In the genomic region with DNA sequence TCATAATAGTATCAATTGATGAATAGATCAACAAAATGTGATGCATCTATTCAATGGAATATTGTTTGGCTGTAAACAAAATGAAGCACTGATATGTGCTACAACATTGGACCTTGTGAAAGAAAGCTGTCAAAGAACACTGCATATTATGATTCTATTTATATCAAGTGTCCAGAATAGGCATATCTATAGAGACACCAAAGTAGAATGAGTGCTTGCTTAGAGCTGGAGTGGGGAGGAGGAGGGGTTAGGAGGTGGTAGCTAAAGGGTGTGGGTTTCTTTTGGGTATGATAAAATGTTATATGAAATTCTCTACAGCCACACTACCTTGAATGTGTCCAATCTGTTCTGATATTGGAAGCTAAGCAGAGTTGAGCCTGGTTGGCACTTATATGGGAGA, we compare ENCODE assay signal across 25 cellular contexts. TPM values are rescaled to one million over a fixed set of nuclear protein-coding genes. Genes with fewer than 3 reads are reported as not detected.
DNase-seq lines count a peak whose midpoint lies in the region; ATAC-seq and TF ChIP-seq lines count a peak whose summit lies in the region.
"Had no signal": no experiment of that assay in that cellular context is flagged by ENCODE, and none has a peak within 500 bp of the region (broad histone marks: within the 10 kb centered on the region; RNA-seq: fewer than 3 reads in every experiment).

No MANE protein-coding gene starts in this region.

- peaks cover 20% of the 10 kb centered on the region for H3F3A ChIP-seq in Loucy (ENCODE audit: low read depth)

- no peak overlapping the region for H2AFZ ChIP-seq in Loucy (ENCODE audit: low read length)

- H3K79me2 ChIP-seq in Loucy (ENCODE audit: insufficient read depth, low read length): peaks cover 75% of the 10 kb centered on the region

- POLR2A ChIA-PET in CD4-positive, alpha-beta memory T cell (lab: Charles Lee; ENCODE audit: partially characterized antibody): interaction anchor here (0.9 to 8.5 kb wide), 10 partner anchors 9 to 111 kb away, joined by 3 to 95 read pairs (median 4); partner anchors contain the start of gene MGAT5

- H3K4me3 Mint-ChIP-seq in CD4-positive, alpha-beta memory T cell: peak overlapping the region in 3 of 8 donors; percentile 7 to 48 (median 27)
- H3K4me3 Mint-ChIP-seq in natural killer cell: no peak overlapping the region
- H3K4me3 Mint-ChIP-seq: activated naive CD4-positive, alpha-beta T cell treated with anti-CD3 and anti-CD28 coated beads for 36 hours had no signal

- peaks cover 0 to 15% (median 12%) of the 10 kb centered on the region in 8 donors for H3K9me3 Mint-ChIP-seq in CD4-positive, alpha-beta memory T cell
- H3K9me3 Mint-ChIP-seq in natural killer cell: peaks cover 0 to 3% of the 10 kb centered on the region in 2 donors

- H3K4me1 Mint-ChIP-seq in CD4-positive, alpha-beta memory T cell: peaks cover 77 to 98% (median 90%) of the 10 kb centered on the region in 4 donors
- peaks cover 77% of the 10 kb centered on the region in 2 donors for H3K4me1 Mint-ChIP-seq in natural killer cell

- no peaks in the 10 kb centered on the region for H3K36me3 ChIP-seq in CD4-positive, alpha-beta memory T cell (ENCODE audit: insufficient read depth, low read length)
- H3K36me3 ChIP-seq in Loucy (ENCODE audit: insufficient read depth, low read length): no peaks in the 10 kb centered on the region
- H3K36me3 ChIP-seq in tibial artery: no peaks in the 10 kb centered on the region
- H3K36me3 ChIP-seq: Peyer's patch, SJSA1, stomach, tibial nerve had no signal

- TF ChIP-seq CTCF in Loucy (conservative IDR thresholded peaks at IDR 0.05; ENCODE audit: low read length) (no peak), natural killer cell (IDR thresholded peaks at IDR 0.05) (no peak), tibial artery (IDR thresholded peaks at IDR 0.05) (no peak)

- peaks cover 0 to 4% of the 10 kb centered on the region in 2 donors for H3K9me3 ChIP-seq in CD4-positive, alpha-beta memory T cell (ENCODE audit: control insufficient read depth in 1 of 2, low read length in 2 of 2)
- peaks cover 6% of the 10 kb centered on the region; the same call in 1 of the 2 replicates for H3K9me3 ChIP-seq in Loucy (ENCODE audit: insufficient read depth, low read depth, low read length)
- peaks cover 0 to 10% (median 0%) of the 10 kb centered on the region in 3 donors for H3K9me3 ChIP-seq in tibial artery
- H3K9me3 ChIP-seq: Peyer's patch, SJSA1 had no signal

- no peak overlapping the region for H3K4me3 ChIP-seq in CD4-positive, alpha-beta memory T cell (ENCODE audit: low read length in 2 of 2)
- H3K4me3 ChIP-seq in Loucy (ENCODE audit: low read length, poor library complexity, severe bottlenecking) (no peak overlapping the region), tibial artery (no peak overlapping the region)
- H3K4me3 ChIP-seq: Peyer's patch, SJSA1, stomach, tibial nerve had no signal

- H3K27me3 ChIP-seq in CD4-positive, alpha-beta memory T cell (ENCODE audit: insufficient read depth, low read length): no peaks in the 10 kb centered on the region
- H3K27me3 ChIP-seq in Loucy (ENCODE audit: insufficient read depth, low read length, poor library complexity, severe bottlenecking): no peaks in the 10 kb centered on the region
- H3K27me3 ChIP-seq in tibial artery: no peaks in the 10 kb centered on the region
- H3K27me3 ChIP-seq: Peyer's patch, SJSA1, stomach, tibial nerve had no signal

- no peaks in the 10 kb centered on the region for H3K27me3 Mint-ChIP-seq in CD4-positive, alpha-beta memory T cell
- H3K27me3 Mint-ChIP-seq in natural killer cell (ENCODE audit: low read depth in 2 of 2): no peaks in the 10 kb centered on the region

- peaks cover 6 to 22% of the 10 kb centered on the region in 2 donors for H3K36me3 Mint-ChIP-seq in CD4-positive, alpha-beta memory T cell
- no peaks in the 10 kb centered on the region for H3K36me3 Mint-ChIP-seq in natural killer cell

- intact Hi-C loops in CD4-positive, alpha-beta memory T cell (cut with micrococcal nuclease): no loop called here
- intact Hi-C loops in Right ventricle myocardium superior (cut with DNase I): no loop called here
- intact Hi-C loops in natural killer cell (cut with micrococcal nuclease): no loop called here
- intact Hi-C loops in tibial artery (cut with DNase I; ENCODE audit: low total_unique reads): no loop called here

- no peak overlapping the region for H3K9ac ChIP-seq in Loucy (ENCODE audit: low read depth, low read length, poor library complexity, severe bottlenecking)

- H3K4me2 ChIP-seq in Loucy (ENCODE audit: low read depth, low read length, poor library complexity, severe bottlenecking): peak overlapping the region; percentile 78

- ATAC-seq in Right ventricle myocardium superior (ENCODE audit: poor library complexity) (peak; percentile 73), natural killer cell (no peak), HG02610 (IDR thresholded peaks at IDR 0.05; ENCODE audit: unreplicated experiment) (no peak)

- H3K27ac ChIP-seq in CD4-positive, alpha-beta memory T cell (ENCODE audit: low read depth, low read length): no peak overlapping the region
- no peak overlapping the region for H3K27ac ChIP-seq in tibial artery

- peak overlapping the region; percentile 20 to 97 (median 90) for H3K27ac Mint-ChIP-seq in CD4-positive, alpha-beta memory T cell
- H3K27ac Mint-ChIP-seq in natural killer cell: peak overlapping the region; percentile 83 to 89
- H3K27ac Mint-ChIP-seq: activated naive CD4-positive, alpha-beta T cell treated with anti-CD3 and anti-CD28 coated beads for 36 hours had no signal

- peaks cover 97% of the 10 kb centered on the region for H3K4me1 ChIP-seq in CD4-positive, alpha-beta memory T cell (ENCODE audit: insufficient read depth, low read length)
- peaks cover 51% of the 10 kb centered on the region for H3K4me1 ChIP-seq in Loucy (ENCODE audit: insufficient read depth, low read length, poor library complexity, severe bottlenecking)
- peaks cover 0 to 21% (median 3%) of the 10 kb centered on the region in 4 donors for H3K4me1 ChIP-seq in tibial artery

- H4K20me1 ChIP-seq in Loucy (ENCODE audit: insufficient read depth, low read length, poor library complexity, severe bottlenecking): peaks cover 19% of the 10 kb centered on the region

- DNase-seq in CD4-positive, alpha-beta memory T cell: no peak
- DNase-seq in Right ventricle myocardium superior: no peak
- no peak for DNase-seq in natural killer cell
- DNase-seq in HPDE6-E6E7 (ENCODE audit: extremely low spot score): no peak
- DNase-seq in tibial artery: no peak
- no peak for DNase-seq in DMS53 treated with DMSO at 0.1 percent for 48 hours (lab: John Stamatoyannopoulos, UW; ENCODE audit: unreplicated experiment)
- DNase-seq: activated CD4-positive, alpha-beta T cell treated with anti-CD3 and anti-CD28 coated beads for 1 hour; activated naive CD4-positive, alpha-beta T cell treated with anti-CD3 and anti-CD28 coated beads for 36 hours; activated T-cell treated with anti-CD3 and anti-CD28 coated beads, Interleukin-2, amount 50 U/mL, for 48 hours; amniotic stem cell; COR-L47; cortex of kidney; DMS79; GF-D8; GOT3; KG1; NCI-H510A treated with DMSO at 0.1 percent for 48 hours; NK-92 treated with Interleukin-12 subunit alpha and Interleukin-12 subunit beta, amount 100 ng/mL, for 24 hours; Peyer's patch; stimulated activated CD4-positive, alpha-beta T cell treated with anti-CD3 and anti-CD28 coated beads, Interleukin-4, amount 100 ng/mL, for 4 hours; stomach had no signal

- no peaks in the 10 kb centered on the region for H3K9me2 ChIP-seq in Loucy (replicated peaks; ENCODE audit: low read depth, low read length)

- CTCF ChIA-PET in CD4-positive, alpha-beta memory T cell (lab: Charles Lee; ENCODE audit: partially characterized antibody): interaction anchor here (0.9 to 10.8 kb wide), 9 partner anchors 8 to 181 kb away, joined by 3 to 133 read pairs (median 11); no protein-coding TSS in a partner anchor

RNA-seq across cellular contexts. Expression of gene MGAT5, which starts 23.0 kb away (rescaled TPM):
- total RNA-seq in CD4-positive, alpha-beta memory T cell: 10 to 100 TPM; 78.1 to 81.3 TPM
- 10 to 100 TPM in 1 of 2 donors, 1 to 10 TPM in 1; 4.4 to 17.9 TPM for polyA plus RNA-seq in CD4-positive, alpha-beta memory T cell
- total RNA-seq in Right ventricle myocardium superior (82.8 TPM), natural killer cell (10 to 100 TPM; 39.7 to 58.2 (median 57.0) TPM)
